1 cellular context compared by ENCODE assay signal in the genomic region with DNA sequence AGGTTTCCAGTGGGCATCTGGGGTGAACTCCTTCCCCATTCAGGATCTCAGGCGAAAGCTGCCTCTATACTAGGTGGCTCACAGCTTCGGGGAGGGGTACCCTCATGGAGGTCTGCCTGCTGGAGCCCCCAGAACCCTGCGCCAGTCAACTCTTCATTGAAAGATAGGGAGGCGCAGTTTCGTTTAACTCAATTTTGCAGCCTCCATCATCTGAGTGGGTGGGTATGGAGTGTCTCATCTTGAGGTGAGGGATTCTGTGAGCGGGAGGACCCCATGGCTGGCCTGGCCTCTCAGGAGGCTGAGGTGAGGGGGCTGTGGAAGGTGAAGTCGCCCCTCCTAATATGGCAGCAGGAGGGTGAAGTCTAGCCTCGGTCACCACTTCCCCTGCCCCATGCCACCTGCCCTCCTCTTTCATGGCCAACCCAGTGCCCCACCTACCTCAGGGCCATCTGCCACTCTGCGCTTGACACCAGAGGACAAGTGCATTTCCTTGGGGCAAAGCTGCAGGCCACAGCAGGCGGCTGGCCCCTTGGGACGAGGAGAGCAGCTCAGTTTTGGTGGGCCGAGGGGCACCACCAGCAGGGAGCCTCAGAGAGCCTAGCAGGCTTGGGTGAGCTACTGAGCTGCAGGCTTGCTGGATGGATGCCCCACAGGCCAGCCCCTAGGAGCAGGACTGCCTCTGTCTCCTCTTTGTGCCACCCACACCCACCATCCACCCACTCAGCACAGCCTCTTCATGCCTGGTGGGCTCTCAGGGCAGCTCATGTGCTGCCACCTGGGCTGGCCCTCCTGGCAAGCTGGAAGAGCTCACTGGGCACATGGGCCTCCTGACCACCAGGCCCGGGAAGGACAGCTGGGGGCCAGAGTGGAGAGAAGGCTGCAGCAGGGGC.
TF ChIP-seq lines count a peak whose summit lies in the region.

No MANE protein-coding gene starts in this region.

TF ChIP-seq in SK-N-SH, 30 proteins besides CTCF, POLR2A, EP300 and RAD21 (continued from another document):
- TF ChIP-seq GATA2 (CRISPR knock-in tag; IDR thresholded peaks at IDR 0.05) (no peak), USF2 (IDR thresholded peaks at IDR 0.05; ENCODE audit: borderline replicate concordance, low read depth, low read length) (no peak), RCOR1 (IDR thresholded peaks at IDR 0.05; ENCODE audit: low read length) (no peak), YY1 (IDR thresholded peaks at IDR 0.05; ENCODE audit: low read depth) (no peak), GABPA (IDR thresholded peaks at IDR 0.05; ENCODE audit: low read depth) (no peak), CHD2 (IDR thresholded peaks at IDR 0.05; ENCODE audit: low read length, partially characterized antibody) (no peak)
